In the genomic region with DNA sequence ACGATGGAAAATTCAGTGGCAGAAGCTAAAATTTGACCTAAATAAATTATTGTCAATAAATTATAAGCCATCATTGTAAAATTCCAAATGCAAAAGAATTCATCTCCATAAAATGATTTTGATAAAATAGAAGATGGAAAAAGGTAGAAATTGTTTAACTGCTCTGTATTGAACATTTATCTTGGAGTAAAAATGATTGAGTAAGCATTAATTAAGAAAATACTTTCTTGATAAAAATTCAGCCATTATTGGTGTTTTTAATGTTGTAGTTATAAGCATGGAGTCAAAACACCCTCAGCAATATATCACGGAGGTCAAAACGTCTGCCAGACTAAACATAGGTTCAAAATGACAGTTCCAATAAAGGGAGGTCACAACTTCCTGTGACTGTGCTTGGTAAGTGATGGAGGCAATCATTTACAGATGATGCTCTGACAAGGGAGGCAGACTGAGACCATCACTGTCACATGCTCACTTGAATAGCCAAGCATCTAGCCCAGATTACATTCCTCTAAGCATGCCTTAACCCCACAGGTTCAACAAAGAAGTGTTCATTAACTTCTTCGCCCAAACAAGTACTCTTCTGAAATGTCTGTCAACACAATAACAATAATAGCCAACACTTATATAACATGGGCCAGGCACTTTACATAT, we compare ENCODE assay signal across 26 cellular contexts.
"Had no signal": no experiment of that assay in that cellular context is flagged by ENCODE, and none has a peak within 500 bp of the region (broad histone marks: within the 10 kb centered on the region; RNA-seq: fewer than 3 reads in every experiment).

No MANE protein-coding gene starts in this region.

- H3K27ac ChIP-seq: body of pancreas, heart left ventricle, skin epidermis, thoracic aorta had no signal

- ATAC-seq: activated naive CD4-positive, alpha-beta T cell treated with anti-CD3 and anti-CD28 coated beads, Interleukin-2, amount 50 U/mL, for 72 hours; activated T-cell treated with anti-CD3 and anti-CD28 coated beads, Interleukin-2, amount 50 U/mL, for 72 hours; body of pancreas; heart left ventricle; left ventricle myocardium superior; sciatic nerve; stimulated activated effector memory CD8-positive, alpha-beta T cell treated with anti-CD3 and anti-CD28 coated beads, Interleukin-12 subunit alpha, Interleukin-12 subunit beta, amount 100 ng/mL, for 72 hours had no signal

- H3K36me3 ChIP-seq: heart left ventricle, thoracic aorta had no signal

- H3K4me3 ChIP-seq: body of pancreas, heart left ventricle, skin epidermis, thoracic aorta had no signal

- H3K36me3 Mint-ChIP-seq: activated naive CD4-positive, alpha-beta T cell treated with anti-CD3 and anti-CD28 coated beads, Interleukin-2, amount 50 U/mL, for 72 hours; stimulated activated effector memory CD8-positive, alpha-beta T cell treated with anti-CD3 and anti-CD28 coated beads, Interleukin-12 subunit alpha, Interleukin-12 subunit beta, amount 100 ng/mL, for 72 hours had no signal

- H3K27ac Mint-ChIP-seq: activated naive CD4-positive, alpha-beta T cell treated with anti-CD3 and anti-CD28 coated beads, Interleukin-2, amount 50 U/mL, for 72 hours; activated T-cell treated with anti-CD3 and anti-CD28 coated beads, Interleukin-2, amount 50 U/mL, for 72 hours; nephron; stimulated activated effector memory CD8-positive, alpha-beta T cell treated with anti-CD3 and anti-CD28 coated beads, Interleukin-12 subunit alpha, Interleukin-12 subunit beta, amount 100 ng/mL, for 72 hours; stimulated activated naive CD8-positive, alpha-beta T cell treated with anti-CD3 and anti-CD28 coated beads, Interleukin-15, Interleukin-2, amounts not matched to agents 100 ng/mL and 50 ng/mL, for 24 hours had no signal

- DNase-seq: activated CD4-positive, alpha-beta T cell treated with anti-CD3 and anti-CD28 coated beads for 4 hours; activated CD4-positive, alpha-beta T cell treated with anti-CD3 and anti-CD28 coated beads, Interleukin-2, amount 50 U/mL, for 4 hours; activated CD4-positive, CD25-positive, alpha-beta regulatory T cell; activated naive CD4-positive, alpha-beta T cell; activated T-cell treated with anti-CD3 and anti-CD28 coated beads for 4 hours; activated T-cell treated with anti-CD3 and anti-CD28 coated beads, Interleukin-2, amount 50 U/mL, for 72 hours; anterior cingulate cortex; body of pancreas; dermis blood vessel endothelial cell; effector CD4-positive, alpha-beta T cell; erythroblast; heart left ventricle; hypothalamus; left ventricle myocardium superior; posterior cingulate gyrus; stimulated activated CD4-positive, alpha-beta T cell treated with anti-CD3 and anti-CD28 coated beads, Interleukin-4, amount 100 ng/mL, for 24 hours; trophoblast cell had no signal

- H3K9me3 ChIP-seq: body of pancreas, heart left ventricle, thoracic aorta had no signal

- H3K4me1 ChIP-seq: body of pancreas, heart left ventricle had no signal

- H3K27me3 ChIP-seq: body of pancreas, heart left ventricle had no signal

- FAIRE-seq: colon, urothelium cell line had no signal

- H3K4me1 Mint-ChIP-seq: stimulated activated effector memory CD8-positive, alpha-beta T cell treated with anti-CD3 and anti-CD28 coated beads, Interleukin-12 subunit alpha, Interleukin-12 subunit beta, amount 100 ng/mL, for 72 hours had no signal

- H3K9me3 Mint-ChIP-seq: activated naive CD4-positive, alpha-beta T cell treated with anti-CD3 and anti-CD28 coated beads, Interleukin-2, amount 50 U/mL, for 72 hours; activated T-cell treated with anti-CD3 and anti-CD28 coated beads, Interleukin-2, amount 50 U/mL, for 72 hours; nephron; stimulated activated effector memory CD8-positive, alpha-beta T cell treated with anti-CD3 and anti-CD28 coated beads, Interleukin-12 subunit alpha, Interleukin-12 subunit beta, amount 100 ng/mL, for 72 hours; stimulated activated naive CD8-positive, alpha-beta T cell treated with anti-CD3 and anti-CD28 coated beads, Interleukin-15, Interleukin-2, amounts not matched to agents 100 ng/mL and 50 ng/mL, for 24 hours had no signal

- H3K4me3 Mint-ChIP-seq: activated T-cell treated with anti-CD3 and anti-CD28 coated beads, Interleukin-2, amount 50 U/mL, for 72 hours; nephron; stimulated activated effector memory CD8-positive, alpha-beta T cell treated with anti-CD3 and anti-CD28 coated beads, Interleukin-12 subunit alpha, Interleukin-12 subunit beta, amount 100 ng/mL, for 72 hours; stimulated activated naive CD8-positive, alpha-beta T cell treated with anti-CD3 and anti-CD28 coated beads, Interleukin-15, Interleukin-2, amounts not matched to agents 100 ng/mL and 50 ng/mL, for 24 hours had no signal
